ENCODE assay signal across 17 cellular contexts in the genomic region with DNA sequence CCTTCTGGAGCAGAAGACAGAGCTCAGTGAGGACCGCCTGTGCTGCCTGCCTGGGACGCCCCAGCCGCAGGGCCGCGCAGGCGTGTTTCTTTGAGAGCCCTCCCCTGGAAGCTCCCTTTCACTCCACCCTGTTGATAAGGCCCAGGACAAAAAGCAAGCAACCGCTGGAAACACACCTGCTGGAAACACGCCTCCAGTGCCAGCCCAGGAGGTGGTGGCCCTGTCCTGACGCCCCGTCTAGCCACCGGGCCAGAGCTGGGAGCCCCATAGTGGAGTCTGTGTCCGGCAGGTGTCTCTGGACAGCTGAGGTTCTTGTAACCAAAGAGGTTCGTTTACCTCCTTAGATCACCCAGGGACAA.
A peak's percentile ranks its signal among the peaks of the same experiment; 100 is the strongest.
DNase-seq lines count a peak whose midpoint lies in the region; ATAC-seq, FAIRE-seq and TF ChIP-seq lines count a peak whose summit lies in the region.
"Had no signal": no experiment of that assay in that cellular context is flagged by ENCODE, and none has a peak within 500 bp of the region (broad histone marks: within the 10 kb centered on the region; RNA-seq: fewer than 3 reads in every experiment).

No MANE protein-coding gene starts in this region.

- no peak for TF ChIP-seq EP300 in K562 (IDR thresholded peaks at IDR 0.05; ENCODE audit: low read length)

- no peaks in the 10 kb centered on the region for H3K9me3 Mint-ChIP-seq in activated CD4-positive, alpha-beta T cell treated with anti-CD3 and anti-CD28 coated beads for 36 hours (ENCODE audit: low read depth)
- no peaks in the 10 kb centered on the region for H3K9me3 Mint-ChIP-seq in activated T-cell treated with anti-CD3 and anti-CD28 coated beads, Interleukin-2, amount 50 U/mL, for 4 hours
- H3K9me3 Mint-ChIP-seq: naive thymus-derived CD8-positive, alpha-beta T cell had no signal

- BruUV-seq in K562 (replicated peaks; lab: Mats Ljungman, UMichigan): no TSS peak

- H3K27ac Mint-ChIP-seq in activated CD4-positive, alpha-beta T cell treated with anti-CD3 and anti-CD28 coated beads for 36 hours: peak overlapping the region; percentile 51

- POLR2A ChIA-PET in activated CD4-positive, alpha-beta T cell treated with anti-CD3 and anti-CD28 coated beads for 36 hours (lab: Charles Lee): no interaction called here
- POLR2A ChIA-PET in K562 (lab: Yijun Ruan, JAX): interaction anchor here (0.5 to 1.0 kb wide), 3 partner anchors 13 to 1416 kb away, joined by 3 to 5 read pairs (median 3); no protein-coding TSS in a partner anchor

- H3K4me2 ChIP-seq in K562 (ENCODE audit: insufficient read depth, low read length): no peak overlapping the region; the same call in 1 of the 2 replicates
- H3K4me2 ChIP-seq in osteoblast (ENCODE audit: insufficient read depth, low read length): peak overlapping the region; percentile 51

- CTCF ChIA-PET in activated CD4-positive, alpha-beta T cell treated with anti-CD3 and anti-CD28 coated beads for 36 hours (lab: Charles Lee): interaction anchor here (0.6 to 5.8 kb wide), 10 partner anchors 9 to 805 kb away, joined by 3 to 114 read pairs (median 7); no protein-coding TSS in a partner anchor
- CTCF ChIA-PET in K562 (lab: Yijun Ruan, JAX; ENCODE audit: low intra/inter-chr PET ratio): interaction anchor here (1.2 to 1.4 kb wide), 3 partner anchors 328 to 669 kb away, joined by 3 to 5 read pairs (median 3); no protein-coding TSS in a partner anchor

- TF ChIP-seq RAD21 in K562 (CRISPR knock-in tag; conservative IDR thresholded peaks at IDR 0.05 in 1 of 2, IDR thresholded peaks at IDR 0.05 in 1 of 2): no peak

- no peak overlapping the region for H3K4me3 Mint-ChIP-seq in activated CD4-positive, alpha-beta T cell treated with anti-CD3 and anti-CD28 coated beads for 36 hours
- no peak overlapping the region for H3K4me3 Mint-ChIP-seq in activated T-cell treated with anti-CD3 and anti-CD28 coated beads, Interleukin-2, amount 50 U/mL, for 4 hours

- no peak for TF ChIP-seq CTCF in K562 (IDR thresholded peaks at IDR 0.05 in 2 of 3, conservative IDR thresholded peaks at IDR 0.05 in 1 of 3; ENCODE audit: insufficient read depth in 2 of 3, low read depth in 1 of 3, low read length in 3 of 3)
- no peak for TF ChIP-seq CTCF in osteoblast (IDR thresholded peaks at IDR 0.05; ENCODE audit: extremely low read depth, low read depth, low read length)
- no peak for TF ChIP-seq CTCF in uterus (IDR thresholded peaks at IDR 0.05)

- H4K20me1 ChIP-seq in K562 (replicated peaks; ENCODE audit: control insufficient read depth, insufficient read depth, low read length): no peaks in the 10 kb centered on the region
- no peaks in the 10 kb centered on the region for H4K20me1 ChIP-seq in osteoblast (ENCODE audit: insufficient read depth, low read length)

- H2AFZ ChIP-seq in K562 (ENCODE audit: low read depth, low read length) (peak overlapping the region; percentile 74; the same call in 1 of the 2 replicates), osteoblast (ENCODE audit: low read length) (no peak overlapping the region)

- H3K36me3 Mint-ChIP-seq in activated CD4-positive, alpha-beta T cell treated with anti-CD3 and anti-CD28 coated beads for 36 hours (ENCODE audit: low read depth): no peaks in the 10 kb centered on the region
- no peaks in the 10 kb centered on the region for H3K36me3 Mint-ChIP-seq in activated T-cell treated with anti-CD3 and anti-CD28 coated beads, Interleukin-2, amount 50 U/mL, for 4 hours (ENCODE audit: insufficient read depth)
- H3K36me3 Mint-ChIP-seq: naive thymus-derived CD8-positive, alpha-beta T cell had no signal

- WGBS in K562 (ENCODE audit: insufficient coverage, low coverage, missing lambda C conversion rate): 9% methylated on average over 6 of the region's 13 CpGs

- peaks cover 0 to 12% of the 10 kb centered on the region in 2 experiments; a peak in 3 of 5 replicates for H3K4me1 ChIP-seq in K562 (replicated peaks in 1 of 2; ENCODE audit: control insufficient read depth in 2 of 2, insufficient read depth in 2 of 2, low read length in 2 of 2)
- H3K4me1 ChIP-seq in osteoblast (ENCODE audit: insufficient read depth, low read length): peaks cover 34% of the 10 kb centered on the region
- H3K4me1 ChIP-seq in uterus: peaks cover 3 to 10% of the 10 kb centered on the region in 2 donors

- TF ChIP-seq POLR2A in K562 (conservative IDR thresholded peaks at IDR 0.05): no peak
- TF ChIP-seq POLR2A in uterus (IDR thresholded peaks at IDR 0.05): no peak

- H3K27me3 ChIP-seq in K562 (ENCODE audit: control insufficient read depth in 2 of 2, insufficient read depth in 2 of 2, low read length in 2 of 2) (peaks cover 3 to 27% of the 10 kb centered on the region in 2 experiments; a peak in 2 of 5 replicates), osteoblast (ENCODE audit: insufficient read depth, low read length) (no peaks in the 10 kb centered on the region), uterus (no peaks in the 10 kb centered on the region)
- H3K27me3 ChIP-seq: testis had no signal

- H3K79me2 ChIP-seq in K562 (ENCODE audit: control insufficient read depth, insufficient read depth, low read length) (no peaks in the 10 kb centered on the region), osteoblast (ENCODE audit: insufficient read depth, low read length) (no peaks in the 10 kb centered on the region)

- H3K27me3 Mint-ChIP-seq in activated CD4-positive, alpha-beta T cell treated with anti-CD3 and anti-CD28 coated beads for 36 hours: no peaks in the 10 kb centered on the region
- H3K27me3 Mint-ChIP-seq in activated T-cell treated with anti-CD3 and anti-CD28 coated beads, Interleukin-2, amount 50 U/mL, for 4 hours (ENCODE audit: low read depth): no peaks in the 10 kb centered on the region
- H3K27me3 Mint-ChIP-seq: naive thymus-derived CD8-positive, alpha-beta T cell had no signal

- H3K4me3 ChIP-seq in K562 (no peak overlapping the region), osteoblast (ENCODE audit: insufficient read depth, low read length) (no peak overlapping the region), uterus (no peak overlapping the region)

- ATAC-seq in activated CD4-positive, alpha-beta T cell treated with anti-CD3 and anti-CD28 coated beads for 36 hours: no peak
- ATAC-seq in K562 (peak; percentile 76), GM19023 (IDR thresholded peaks at IDR 0.05; ENCODE audit: unreplicated experiment) (no peak)
- no peak for ATAC-seq in activated T-cell treated with anti-CD3 and anti-CD28 coated beads, Interleukin-2, amount 50 U/mL, for 4 hours

- H3K27ac ChIP-seq in K562 (ENCODE audit: extremely low read depth, low read depth, low read length) (no peak overlapping the region), osteoblast (ENCODE audit: low read depth, low read length) (no peak overlapping the region), uterus (peak overlapping the region; percentile 68 to 72)

- H3K36me3 ChIP-seq in K562 (ENCODE audit: control insufficient read depth, insufficient read depth, low read length) (no peaks in the 10 kb centered on the region), osteoblast (ENCODE audit: insufficient read depth, low read length) (no peaks in the 10 kb centered on the region), uterus (no peaks in the 10 kb centered on the region)

- in situ Hi-C loops in K562 (cut with MboI): loop anchor here (25.0 kb wide), 1 partner anchor 204 kb away; no protein-coding TSS in a partner anchor

- intact Hi-C loops in activated CD4-positive, alpha-beta T cell treated with anti-CD3 and anti-CD28 coated beads for 36 hours (cut with DNase I, micrococcal nuclease): loop anchor here (2.0 to 10.0 kb wide), 4 partner anchors 201 to 909 kb away; no protein-coding TSS in a partner anchor
- intact Hi-C loops in K562 (cut with micrococcal nuclease): loop anchor here (2.0 to 5.0 kb wide), 3 partner anchors 204 to 669 kb away; no protein-coding TSS in a partner anchor
- intact Hi-C loops in uterus (cut with DNase I; ENCODE audit: low total_unique reads): loop anchor here (2.0 to 5.0 kb wide), 3 partner anchors 201 to 669 kb away; no protein-coding TSS in a partner anchor

- H3K9ac ChIP-seq in K562 (ENCODE audit: insufficient read depth in 1 of 2, low read depth in 2 of 2, low read length in 2 of 2): peak overlapping the region in 1 of 2 experiments; percentile 26; a peak in 1 of 4 replicates

- H3K4me1 Mint-ChIP-seq in activated CD4-positive, alpha-beta T cell treated with anti-CD3 and anti-CD28 coated beads for 36 hours: peaks cover 12% of the 10 kb centered on the region
- peaks cover 14% of the 10 kb centered on the region for H3K4me1 Mint-ChIP-seq in activated T-cell treated with anti-CD3 and anti-CD28 coated beads, Interleukin-2, amount 50 U/mL, for 4 hours (ENCODE audit: low read depth)

- H3K9me3 ChIP-seq in K562 (replicated peaks; ENCODE audit: control insufficient read depth, insufficient read depth, low read depth, low read length): no peaks in the 10 kb centered on the region
- H3K9me3 ChIP-seq in osteoblast (ENCODE audit: low read depth, low read length): no peaks in the 10 kb centered on the region
- no peaks in the 10 kb centered on the region for H3K9me3 ChIP-seq in uterus
- H3K9me3 ChIP-seq: testis had no signal

- no peak for FAIRE-seq in K562 (lab: Jason Lieb, UNC)
- FAIRE-seq: H54 had no signal

- no peaks in the 10 kb centered on the region for H3K9me1 ChIP-seq in K562 (ENCODE audit: control insufficient read depth, insufficient read depth, low read length)

- DNase-seq in activated CD4-positive, alpha-beta T cell treated with anti-CD3 and anti-CD28 coated beads for 36 hours: no peak
- DNase-seq in activated CD4-positive, alpha-beta T cell treated with anti-CD3 and anti-CD28 coated beads, Interleukin-2, amount 50 U/mL, for 4 hours: no peak
- DNase-seq in K562 (ENCODE audit: extremely low read depth in 1 of 4, low spot score in 3 of 4) (peak; percentile 15 to 47 (median 31)), osteoblast (ENCODE audit: insufficient read length, low spot score, missing footprints) (no peak), uterus (no peak), OCI-M1 (lab: John Stamatoyannopoulos, UW) (no peak)
- DNase-seq in activated T-cell treated with anti-CD3 and anti-CD28 coated beads, Interleukin-2, amount 50 U/mL, for 4 hours: no peak
- DNase-seq: activated CD4-positive, CD25-positive, alpha-beta regulatory T cell; activated naive CD4-positive, alpha-beta T cell treated with anti-CD3 and anti-CD28 coated beads, Interleukin-2, amount 50 U/mL, for 16 hours; central memory CD4-positive, alpha-beta T cell; glutamatergic neuron; naive thymus-derived CD8-positive, alpha-beta T cell; NCI-H1436 treated with DMSO at 0.1 percent for 48 hours; NCI-H526; testis had no signal

TF ChIP-seq in K562, 482 proteins besides CTCF, POLR2A, EP300 and RAD21 (continues in another document):
- TF ChIP-seq NRF1 (conservative IDR thresholded peaks at IDR 0.05 in 1 of 2, IDR thresholded peaks at IDR 0.05 in 1 of 2): peak; percentile 68 to 74
- TF ChIP-seq ZNF79 (CRISPR knock-in tag; IDR thresholded peaks at IDR 0.05; ENCODE audit: low read depth): no peak

Comparison
In these comparisons a context has a peak if more than half of its experiments do, and no peak if none do; other contexts are left out.
1. DNase-seq: peak in K562 (4 of 4); none in activated CD4-positive, alpha-beta T cell treated with anti-CD3 and anti-CD28 coated beads for 36 hours (single experiment), activated CD4-positive, alpha-beta T cell treated with anti-CD3 and anti-CD28 coated beads, Interleukin-2, amount 50 U/mL, for 4 hours (0 of 2), osteoblast (single experiment), uterus (0 of 2), activated T-cell treated with anti-CD3 and anti-CD28 coated beads, Interleukin-2, amount 50 U/mL, for 4 hours (single experiment) and OCI-M1 (single experiment).
2. H3K27ac ChIP-seq: peak in uterus (2 of 2); none in K562 (single experiment) and osteoblast (single experiment).